Comparison of ENCODE assay signal across 9 cellular contexts in genomic region chr12:48979602-48980388, GRCh38. TPM values are rescaled to one million over a fixed set of nuclear protein-coding genes. Genes with fewer than 3 reads are reported as not detected.
DNase-seq lines count a peak whose midpoint lies in the region; ATAC-seq lines count a peak whose summit lies in the region.
"Had no signal": no experiment of that assay in that cellular context is flagged by ENCODE, and none has a peak within 500 bp of the region (broad histone marks: within the 10 kb centered on the region; RNA-seq: fewer than 3 reads in every experiment).

No MANE protein-coding gene starts in this region.

- H3K27ac ChIP-seq in HUES6 (ENCODE audit: low read depth, low read length) = no peak overlapping the region
- no peak overlapping the region for H3K27ac ChIP-seq in iPS-20b (ENCODE audit: low read length)

- H3K4me1 ChIP-seq in HUES6 (ENCODE audit: control insufficient read depth, insufficient read depth, low read length) (peaks cover 30% of the 10 kb centered on the region), iPS-20b (ENCODE audit: insufficient read depth, low read length) (peaks cover 5% of the 10 kb centered on the region; the same call in 1 of the 2 replicates)

- H3K9me3 ChIP-seq in HUES6 (ENCODE audit: control insufficient read depth, insufficient read depth, low read depth, low read length) (no peaks in the 10 kb centered on the region), iPS-20b (ENCODE audit: insufficient read depth, low read depth, low read length) (peaks cover 11% of the 10 kb centered on the region; the same call in 1 of the 2 replicates)

- H3K36me3 ChIP-seq in HUES6 (ENCODE audit: control insufficient read depth, insufficient read depth, low read length) = no peaks in the 10 kb centered on the region
- no peaks in the 10 kb centered on the region for H3K36me3 ChIP-seq in iPS-20b (ENCODE audit: insufficient read depth, low read depth, low read length)

- no peaks in the 10 kb centered on the region for H3K36me3 Mint-ChIP-seq in activated T-cell treated with anti-CD3 and anti-CD28 coated beads, Interleukin-2, amount 50 U/mL, for 72 hours (ENCODE audit: insufficient read depth in 2 of 2)
- peaks cover 0 to 11% of the 10 kb centered on the region in 2 donors for H3K36me3 Mint-ChIP-seq in stimulated activated naive B cell treated with anti-CD40 and anti-IgM and Interleukin-4, amounts not matched to agents 10 μg/mL and 1 μg/mL and 100 μg/mL, for 72 hours

- H3K4me3 ChIP-seq in HUES6 (ENCODE audit: low read depth, low read length) = peak overlapping the region; percentile 65
- H3K4me3 ChIP-seq in iPS-20b (ENCODE audit: low read length) = peak overlapping the region; percentile 59
- H3K4me3 ChIP-seq: K562 had no signal

- peaks cover 50% of the 10 kb centered on the region for H3K4me1 Mint-ChIP-seq in activated T-cell treated with anti-CD3 and anti-CD28 coated beads, Interleukin-2, amount 50 U/mL, for 72 hours (ENCODE audit: low read depth)
- peaks cover 46 to 55% of the 10 kb centered on the region in 2 donors for H3K4me1 Mint-ChIP-seq in stimulated activated naive B cell treated with anti-CD40 and anti-IgM and Interleukin-4, amounts not matched to agents 10 μg/mL and 1 μg/mL and 100 μg/mL, for 72 hours

- H3K9me3 Mint-ChIP-seq in activated T-cell treated with anti-CD3 and anti-CD28 coated beads, Interleukin-2, amount 50 U/mL, for 72 hours = no peaks in the 10 kb centered on the region
- H3K9me3 Mint-ChIP-seq in stimulated activated naive B cell treated with anti-CD40 and anti-IgM and Interleukin-4, amounts not matched to agents 10 μg/mL and 1 μg/mL and 100 μg/mL, for 72 hours = peaks cover 0 to 4% of the 10 kb centered on the region in 2 donors

- H3K27me3 Mint-ChIP-seq in activated T-cell treated with anti-CD3 and anti-CD28 coated beads, Interleukin-2, amount 50 U/mL, for 72 hours (ENCODE audit: low read depth) = peaks cover 91% of the 10 kb centered on the region
- H3K27me3 Mint-ChIP-seq in stimulated activated naive B cell treated with anti-CD40 and anti-IgM and Interleukin-4, amounts not matched to agents 10 μg/mL and 1 μg/mL and 100 μg/mL, for 72 hours = peaks cover 72 to 74% of the 10 kb centered on the region in 2 donors

- peaks cover 97% of the 10 kb centered on the region for H3K27me3 ChIP-seq in HUES6 (ENCODE audit: control insufficient read depth, insufficient read depth, low read length)
- H3K27me3 ChIP-seq in iPS-20b (ENCODE audit: insufficient read depth, low read length) = peaks cover 99% of the 10 kb centered on the region

- ATAC-seq in activated T-cell treated with anti-CD3 and anti-CD28 coated beads, Interleukin-2, amount 50 U/mL, for 72 hours (replicated peaks in 1 of 2) = no peak
- no peak for ATAC-seq in stimulated activated naive B cell treated with anti-CD40 and anti-IgM and Interleukin-4, amounts not matched to agents 10 μg/mL and 1 μg/mL and 100 μg/mL, for 72 hours (replicated peaks)
- ATAC-seq in HG03159 (IDR thresholded peaks at IDR 0.05; ENCODE audit: unreplicated experiment) (no peak), GM19452 (IDR thresholded peaks at IDR 0.05; ENCODE audit: unreplicated experiment) (no peak)

- H3K27ac Mint-ChIP-seq in activated T-cell treated with anti-CD3 and anti-CD28 coated beads, Interleukin-2, amount 50 U/mL, for 72 hours = no peak overlapping the region
- H3K27ac Mint-ChIP-seq in stimulated activated naive B cell treated with anti-CD40 and anti-IgM and Interleukin-4, amounts not matched to agents 10 μg/mL and 1 μg/mL and 100 μg/mL, for 72 hours = peak overlapping the region; percentile 97

- DNase-seq in activated T-cell treated with anti-CD3 and anti-CD28 coated beads, Interleukin-2, amount 50 U/mL, for 72 hours = peak; percentile 30 to 41
- peak; percentile 19 for DNase-seq in stimulated activated naive B cell treated with anti-CD40 and anti-IgM and Interleukin-4, amounts not matched to agents 10 μg/mL and 1 μg/mL and 100 μg/mL, for 72 hours
- DNase-seq in D341Med (ENCODE audit: low spot score) = no peak
- DNase-seq in NCI-H1092 treated with DMSO at 0.1 percent for 48 hours (lab: John Stamatoyannopoulos, UW) = no peak

- H3K4me3 Mint-ChIP-seq in activated T-cell treated with anti-CD3 and anti-CD28 coated beads, Interleukin-2, amount 50 U/mL, for 72 hours = peak overlapping the region; percentile 83 to 84
- peak overlapping the region; percentile 69 to 78 for H3K4me3 Mint-ChIP-seq in stimulated activated naive B cell treated with anti-CD40 and anti-IgM and Interleukin-4, amounts not matched to agents 10 μg/mL and 1 μg/mL and 100 μg/mL, for 72 hours

- H3K9ac ChIP-seq in HUES6 (ENCODE audit: low read length) (peak overlapping the region; percentile 2), iPS-20b (ENCODE audit: low read depth, low read length) (no peak overlapping the region)

RNA-seq across cellular contexts. Expression of gene WNT1, which starts 1.7 kb away (rescaled TPM):
- under 1 TPM in 1 of 2 donors, not detected in 1; 0.42 TPM for total RNA-seq in activated T-cell treated with anti-CD3 and anti-CD28 coated beads, Interleukin-2, amount 50 U/mL, for 72 hours
- total RNA-seq: K562 had no signal

RNA-seq across cellular contexts. Expression of gene WNT10B, which starts 8.3 kb away (rescaled TPM):
- total RNA-seq in activated T-cell treated with anti-CD3 and anti-CD28 coated beads, Interleukin-2, amount 50 U/mL, for 72 hours = 1 to 10 TPM in 1 of 2 donors, under 1 TPM in 1; 0.31 to 1.7 TPM

RNA-seq across cellular contexts. Expression of gene DDN, which starts 19.4 kb away (rescaled TPM):
- under 1 TPM; 0.25 to 0.38 TPM for total RNA-seq in activated T-cell treated with anti-CD3 and anti-CD28 coated beads, Interleukin-2, amount 50 U/mL, for 72 hours

RNA-seq across cellular contexts. Expression of gene ARF3, which starts 22.5 kb away (rescaled TPM):
- 10 to 100 TPM; 73.5 to 96.5 TPM for total RNA-seq in activated T-cell treated with anti-CD3 and anti-CD28 coated beads, Interleukin-2, amount 50 U/mL, for 72 hours

RNA-seq across cellular contexts. Expression of gene PRKAG1, which starts 38.8 kb away (rescaled TPM):
- total RNA-seq in activated T-cell treated with anti-CD3 and anti-CD28 coated beads, Interleukin-2, amount 50 U/mL, for 72 hours = 10 to 100 TPM; 66.1 to 79.3 TPM

Comparison
In these comparisons a context has a peak if more than half of its experiments do, and no peak if none do; other contexts are left out.
1. DNase-seq: peak in activated T-cell treated with anti-CD3 and anti-CD28 coated beads, Interleukin-2, amount 50 U/mL, for 72 hours (2 of 2) and stimulated activated naive B cell treated with anti-CD40 and anti-IgM and Interleukin-4, amounts not matched to agents 10 μg/mL and 1 μg/mL and 100 μg/mL, for 72 hours (single experiment); none in D341Med (single experiment) and NCI-H1092 treated with DMSO at 0.1 percent for 48 hours (single experiment).